Comparison of ENCODE assay signal across 18 cellular contexts in genomic region chr2:119248311-119248710, GRCh38. TPM values are rescaled to one million over a fixed set of nuclear protein-coding genes. Genes with fewer than 3 reads are reported as not detected.
DNase-seq lines count a peak whose midpoint lies in the region; ATAC-seq, FAIRE-seq and TF ChIP-seq lines count a peak whose summit lies in the region.
"Had no signal": no experiment of that assay in that cellular context is flagged by ENCODE, and none has a peak within 500 bp of the region (broad histone marks: within the 10 kb centered on the region; RNA-seq: fewer than 3 reads in every experiment).

No MANE protein-coding gene starts in this region.

- H3K9me3 Mint-ChIP-seq in neural crest cell, result peaks cover 2% of the 10 kb centered on the region
- H3K9me3 Mint-ChIP-seq: activated T-helper 2 cell treated with anti-CD3 and anti-CD28 coated beads, Interferon-gamma antibody, Interleukin-2, Interleukin-4, amounts not matched to agents 10 μg/mL and 5 μg/mL and 100 μg/mL, durations not matched to agents 14 hours and 24 hours and 36 hours; dendritic cell treated with granulocyte-macrophage colony-stimulating factor and Interleukin-4, amounts not matched to agents 40 ng/mL and 50 ng/mL, for 4 days had no signal

- TF ChIP-seq CTCF in cardiac fibroblast (IDR thresholded peaks at IDR 0.05; ENCODE audit: low read depth, low read length) (no peak), neural crest cell (conservative IDR thresholded peaks at IDR 0.05) (no peak)

- no peaks in the 10 kb centered on the region for H3K27me3 Mint-ChIP-seq in neural crest cell (ENCODE audit: low read depth)
- H3K27me3 Mint-ChIP-seq: dendritic cell treated with granulocyte-macrophage colony-stimulating factor and Interleukin-4, amounts not matched to agents 40 ng/mL and 50 ng/mL, for 4 days; progenitor cell of endocrine pancreas had no signal

- no peak for TF ChIP-seq POLR2A in GM12891 (IDR thresholded peaks at IDR 0.05; ENCODE audit: low read depth, low read length)

- H3K36me3 Mint-ChIP-seq in neural crest cell (ENCODE audit: low read depth), result no peaks in the 10 kb centered on the region

- H3K4me3 Mint-ChIP-seq in neural crest cell, result no peak overlapping the region
- H3K4me3 Mint-ChIP-seq: dendritic cell treated with granulocyte-macrophage colony-stimulating factor and Interleukin-4, amounts not matched to agents 40 ng/mL and 50 ng/mL, for 4 days had no signal

- no peak for FAIRE-seq in GM12891 (lab: Jason Lieb, UNC)
- FAIRE-seq: TTC549 had no signal

- no peak for ATAC-seq in GM19035 (IDR thresholded peaks at IDR 0.05; ENCODE audit: unreplicated experiment)
- ATAC-seq: left lung; Panc1; stimulated activated naive CD8-positive, alpha-beta T cell treated with anti-CD3 and anti-CD28 coated beads, Interleukin-15, Interleukin-2, amounts not matched to agents 100 U/mL and 50 U/mL, for 24 hours had no signal

- DNase-seq in AG08396 (ENCODE audit: low spot score), result peak; percentile 78
- peak; percentile 29 for DNase-seq in HT1080 (ENCODE audit: low read depth)
- DNase-seq in cardiac fibroblast (ENCODE audit: low read depth in 2 of 2), result peak; percentile 68 to 78
- no peak for DNase-seq in neural crest cell (ENCODE audit: low read depth, low spot score)
- no peak for DNase-seq in NCI-H2107 (lab: John Stamatoyannopoulos, UW)
- DNase-seq in GM12891 (ENCODE audit: insufficient read length, low spot score), result no peak
- DNase-seq in GF-D8 (lab: John Stamatoyannopoulos, UW), result no peak
- DNase-seq: left lung; NCI-H187 treated with DMSO at 0.1 percent for 48 hours; NCI-H524; stimulated activated naive CD8-positive, alpha-beta T cell treated with anti-CD3 and anti-CD28 coated beads, Interleukin-15, Interleukin-2, amounts not matched to agents 100 U/mL and 50 U/mL, for 24 hours had no signal

- H3K27ac Mint-ChIP-seq in neural crest cell (ENCODE audit: unreplicated experiment), result peak overlapping the region; percentile 66
- H3K27ac Mint-ChIP-seq: activated T-helper 2 cell treated with anti-CD3 and anti-CD28 coated beads, Interferon-gamma antibody, Interleukin-2, Interleukin-4, amounts not matched to agents 10 μg/mL and 5 μg/mL and 100 μg/mL, durations not matched to agents 14 hours and 24 hours and 36 hours; dendritic cell treated with granulocyte-macrophage colony-stimulating factor and Interleukin-4, amounts not matched to agents 40 ng/mL and 50 ng/mL, for 4 days; progenitor cell of endocrine pancreas had no signal

- no peaks in the 10 kb centered on the region for H3K4me1 Mint-ChIP-seq in neural crest cell

- no peak overlapping the region for H3K4me3 ChIP-seq in cardiac fibroblast (replicated peaks in 1 of 2; ENCODE audit: low read depth in 2 of 2, low read length in 2 of 2)
- H3K4me3 ChIP-seq: left lung, vagina had no signal

TF ChIP-seq in GM12891, 5 proteins besides CTCF, POLR2A, EP300 and RAD21:
- no peak for TF ChIP-seq SPI1 (IDR thresholded peaks at IDR 0.05; ENCODE audit: low read depth, low read length)
- no peak for TF ChIP-seq POLR2AphosphoS5 (IDR thresholded peaks at IDR 0.05; ENCODE audit: low read depth, low read length)
- TF ChIP-seq PAX5 (IDR thresholded peaks at IDR 0.05; ENCODE audit: insufficient read depth, low read length, severe bottlenecking), result no peak
- no peak for TF ChIP-seq TAF1 (IDR thresholded peaks at IDR 0.05; ENCODE audit: low read depth, low read length)
- no peak for TF ChIP-seq POU2F2 (IDR thresholded peaks at IDR 0.05; ENCODE audit: low read depth, low read length)

RNA-seq across cellular contexts. Expression of gene STEAP3, which starts 24.7 kb away (rescaled TPM):
- total RNA-seq in HT1080 (2014; rRNA removed; shearing (Covaris generic)), result 67.8 and 87.6 TPM in 2 replicates
- polyA plus RNA-seq in HT1080 (2015; cell fraction: cytosol; rRNA removed), result 84.9 and 98.3 TPM in 2 replicates
- polyA plus RNA-seq in HT1080 (2015; cell fraction: nucleus; rRNA removed), result 193 and 197 TPM in 2 replicates
- 0.73 and 0.77 TPM in 2 replicates for total RNA-seq in neural crest cell
- 4.4 TPM for polyA plus RNA-seq in GM12891 (2012; ENCODE audit: low read depth, missing spikeins)

Comparison
In these comparisons a context has a peak if more than half of its experiments do, and no peak if none do; other contexts are left out.
1. DNase-seq: peak in AG08396 (single experiment), HT1080 (single experiment) and cardiac fibroblast (2 of 2); none in neural crest cell (single experiment), NCI-H2107 (single experiment), GM12891 (single experiment) and GF-D8 (single experiment).
2. RNA of gene STEAP3, which starts 24.7 kb away (total RNA-seq): 67.8 to 87.6 TPM in HT1080; 0.73 to 0.77 TPM in neural crest cell; every median in the first group is over 10 times any median in the second.